Comparison of ENCODE assay signal across 13 cellular contexts in genomic region chr4:185192059-185192458, GRCh38. TPM values are rescaled to one million over a fixed set of nuclear protein-coding genes. Genes with fewer than 3 reads are reported as not detected.
DNase-seq lines count a peak whose midpoint lies in the region; ATAC-seq, FAIRE-seq and TF ChIP-seq lines count a peak whose summit lies in the region.
"Had no signal": no experiment of that assay in that cellular context is flagged by ENCODE, and none has a peak within 500 bp of the region (broad histone marks: within the 10 kb centered on the region; RNA-seq: fewer than 3 reads in every experiment).

No MANE protein-coding gene starts in this region.

- DNase-seq in GM12878 (ENCODE audit: low read depth, low spot score) (no peak), RWPE1 (ENCODE audit: low spot score) (no peak), T1000 (lab: John Stamatoyannopoulos, UW) (no peak), BE2C (no peak)
- no peak for DNase-seq in CD8-positive, alpha-beta T cell
- DNase-seq: NCI-H1436; stimulated activated CD4-positive, alpha-beta T cell treated with anti-CD3 and anti-CD28 coated beads, Interleukin-15, amount 100 ng/mL, for 24 hours; stomach had no signal

- no peak for TF ChIP-seq RAD21 in GM12878 (IDR thresholded peaks at IDR 0.05; ENCODE audit: insufficient read depth, low read depth, low read length)

- RAD21 ChIA-PET in GM12878 (lab: Charles Lee; ENCODE audit: unreplicated experiment) = interaction anchor here (1.0 kb wide), 2 partner anchors 10 to 28 kb away, joined by 3 to 4 read pairs; no protein-coding TSS in a partner anchor

- intact Hi-C loops in GM12878 (cut with micrococcal nuclease; ENCODE audit: unreplicated experiment) = no loop called here
- intact Hi-C loops in CD8-positive, alpha-beta T cell (cut with DNase I, micrococcal nuclease) = no loop called here

- H3K9me3 Mint-ChIP-seq in CD8-positive, alpha-beta T cell = no peaks in the 10 kb centered on the region
- H3K9me3 Mint-ChIP-seq: neural crest cell had no signal

- peak; percentile 27 for FAIRE-seq in GM12878 (lab: Jason Lieb, UNC)
- FAIRE-seq: keratinocyte had no signal

- H3K27ac ChIP-seq in GM12878 (ENCODE audit: control insufficient read depth, insufficient read depth) (peak overlapping the region; percentile 47), RWPE1 (no peak overlapping the region)
- no peak overlapping the region for H3K27ac ChIP-seq in CD8-positive, alpha-beta T cell (ENCODE audit: low read depth, low read length)
- H3K27ac ChIP-seq: stomach had no signal

- no peaks in the 10 kb centered on the region for H3K9me3 ChIP-seq in GM12878 (replicated peaks; ENCODE audit: control insufficient read depth, insufficient read depth, low read length)
- no peaks in the 10 kb centered on the region for H3K9me3 ChIP-seq in CD8-positive, alpha-beta T cell (ENCODE audit: low read length)
- no peaks in the 10 kb centered on the region for H3K9me3 ChIP-seq in BE2C
- H3K9me3 ChIP-seq: stomach had no signal

- peaks cover 43% of the 10 kb centered on the region for H3K4me1 Mint-ChIP-seq in CD8-positive, alpha-beta T cell (ENCODE audit: low read depth)
- H3K4me1 Mint-ChIP-seq: neural crest cell had no signal

- no peak overlapping the region for H3K9ac ChIP-seq in GM12878 (ENCODE audit: control insufficient read depth, insufficient read depth, low read length)

- H3K79me2 ChIP-seq in GM12878 (ENCODE audit: control insufficient read depth, insufficient read depth, low read length) = peaks cover 51% of the 10 kb centered on the region

- peak overlapping the region; percentile 43 for H2AFZ ChIP-seq in GM12878 (ENCODE audit: control insufficient read depth, low read depth, low read length)

- peak overlapping the region; percentile 76 for H3K4me2 ChIP-seq in GM12878 (ENCODE audit: control insufficient read depth, insufficient read depth)

- H3K36me3 Mint-ChIP-seq in CD8-positive, alpha-beta T cell = peaks cover 39% of the 10 kb centered on the region

- ATAC-seq in GM18909 (IDR thresholded peaks at IDR 0.05; ENCODE audit: poor library complexity, unreplicated experiment) (peak; percentile 95), GM21529 (IDR thresholded peaks at IDR 0.05; ENCODE audit: unreplicated experiment) (peak; percentile 92), HG03097 (IDR thresholded peaks at IDR 0.05; ENCODE audit: low FRiP score, unreplicated experiment) (peak; percentile 80), GM12878 (peak; percentile 92)
- ATAC-seq in CD8-positive, alpha-beta T cell = no peak

- no peaks in the 10 kb centered on the region for H4K20me1 ChIP-seq in GM12878 (ENCODE audit: control insufficient read depth, insufficient read depth)

- no peak for TF ChIP-seq POLR2A in GM12878 (IDR thresholded peaks at IDR 0.05; ENCODE audit: low read depth, low read length)

- peaks cover 0 to 18% of the 10 kb centered on the region in 2 experiments; a peak in 1 of 4 replicates for H3K36me3 ChIP-seq in GM12878 (ENCODE audit: control insufficient read depth in 2 of 2, insufficient read depth in 2 of 2, low read length in 1 of 2)
- H3K36me3 ChIP-seq in CD8-positive, alpha-beta T cell (ENCODE audit: insufficient read depth, low read length) = peaks cover 11% of the 10 kb centered on the region
- peaks cover 21% of the 10 kb centered on the region for H3K36me3 ChIP-seq in BE2C

- WGBS in GM12878 (ENCODE audit: insufficient coverage, insufficient replicate concordance, low lambda C conversion rate, missing lambda C conversion rate) = 0% methylated on average over 1 of the region's 1 CpG

- TF ChIP-seq CTCF in GM12878 (IDR thresholded peaks at IDR 0.05 in 2 of 3, conservative IDR thresholded peaks at IDR 0.05 in 1 of 3; ENCODE audit: control insufficient read depth in 2 of 3, extremely low read depth in 1 of 3, insufficient read depth in 1 of 3, low read depth in 3 of 3, low read length in 3 of 3) (no peak), RWPE1 (conservative IDR thresholded peaks at IDR 0.05; ENCODE audit: low read depth) (no peak), BE2C (IDR thresholded peaks at IDR 0.05; ENCODE audit: low read depth, low read length) (no peak)
- TF ChIP-seq CTCF in CD8-positive, alpha-beta T cell (IDR thresholded peaks at IDR 0.05) = no peak

- in situ Hi-C loops in GM12878 (cut with MboI) = no loop called here

- SMC1A ChIA-PET in GM12878 (lab: Charles Lee; ENCODE audit: uncharacterized antibody, unreplicated experiment) = no interaction called here

- CTCF ChIA-PET in GM12878 (lab: Yijun Ruan, JAX) = interaction anchor here (0.8 to 1.2 kb wide), 3 partner anchors 8 to 152 kb away, joined by 3 to 5 read pairs (median 4); no protein-coding TSS in a partner anchor
- CTCF ChIA-PET in CD8-positive, alpha-beta T cell (lab: Charles Lee) = no interaction called here
- CTCF ChIA-PET in RWPE1 (lab: Yijun Ruan, JAX) = no interaction called here

- H3K4me1 ChIP-seq in GM12878 (ENCODE audit: control insufficient read depth, insufficient read depth, low read length) = peaks cover 19% of the 10 kb centered on the region
- H3K4me1 ChIP-seq in CD8-positive, alpha-beta T cell (ENCODE audit: insufficient read depth, low read length) = peaks cover 5% of the 10 kb centered on the region
- H3K4me1 ChIP-seq in BE2C = no peaks in the 10 kb centered on the region

- H3K27me3 ChIP-seq in GM12878 (replicated peaks in 1 of 2; ENCODE audit: control insufficient read depth in 2 of 2, insufficient read depth in 2 of 2, low read length in 1 of 2) (no peaks in the 10 kb centered on the region), BE2C (no peaks in the 10 kb centered on the region)
- no peaks in the 10 kb centered on the region for H3K27me3 ChIP-seq in CD8-positive, alpha-beta T cell (ENCODE audit: insufficient read depth, low read length)
- H3K27me3 ChIP-seq: stomach had no signal

- H3K4me3 ChIP-seq in GM12878 (no peak overlapping the region), BE2C (ENCODE audit: low read depth, low read length) (no peak overlapping the region)
- H3K4me3 ChIP-seq in CD8-positive, alpha-beta T cell (ENCODE audit: low read depth, low read length) = no peak overlapping the region
- H3K4me3 ChIP-seq: stomach had no signal

- BruUV-seq in GM12878 (replicated peaks; lab: Mats Ljungman, UMichigan) = no TSS peak

- TF ChIP-seq EP300 in GM12878 (IDR thresholded peaks at IDR 0.05; ENCODE audit: borderline replicate concordance in 1 of 2, control insufficient read depth in 1 of 2, low read depth in 2 of 2, low read length in 2 of 2) = no peak

- no peak overlapping the region for H3K4me3 Mint-ChIP-seq in CD8-positive, alpha-beta T cell
- H3K4me3 Mint-ChIP-seq: neural crest cell had no signal

- H3K27me3 Mint-ChIP-seq in CD8-positive, alpha-beta T cell (ENCODE audit: low read depth) = no peaks in the 10 kb centered on the region

- H3K27ac Mint-ChIP-seq in CD8-positive, alpha-beta T cell = no peak overlapping the region

- POLR2A ChIA-PET in GM12878 (lab: Charles Lee) (interaction anchor here (0.6 to 1.5 kb wide), 8 partner anchors 8 to 1687 kb away, joined by 3 to 6 read pairs (median 3); partner anchors contain the start of gene ING2), RWPE1 (lab: Yijun Ruan, JAX; ENCODE audit: low non-redundant PET) (no interaction called here)
- POLR2A ChIA-PET in CD8-positive, alpha-beta T cell (lab: Charles Lee) = no interaction called here

RNA-seq across cellular contexts. Expression of gene CFAP97, which starts 11.7 kb away (rescaled TPM):
- 52.2 and 55.3 TPM in 2 replicates for total RNA-seq in GM12878 (2013; cell fraction: nucleolus; rRNA removed)
- total RNA-seq in GM12878 (2014; rRNA removed) = 27.2 and 34.2 TPM in 2 replicates
- 62.7 TPM in 2 replicates for total RNA-seq in GM12878 (2014; rRNA removed; fragmentation: Illumina TruSeq; extraction: Trizol)
- 49.1 and 50.4 TPM in 2 replicates for total RNA-seq in GM12878 (2021)
- polyA plus RNA-seq in GM12878 (2011; ENCODE audit: low read depth) = 8.9 TPM
- 29.9 and 43.1 TPM in 2 replicates for polyA plus RNA-seq in GM12878 (2011; rRNA removed)
- 9.4 and 13.9 TPM in 2 replicates for polyA plus RNA-seq in GM12878 (2011; cell fraction: cytosol; rRNA removed)
- polyA plus RNA-seq in GM12878 (2011; cell fraction: nucleus; rRNA removed) = 9.1 and 9.2 TPM in 2 replicates
- polyA plus RNA-seq in GM12878 (2012) = 16.0 and 20.5 TPM in 2 replicates
- 48.9 and 64.2 TPM in 2 replicates for polyA plus RNA-seq in GM12878 (2014; fragmentation: Illumina TruSeq; extraction: Trizol)
- polyA plus RNA-seq in GM12878 (2014; fragmentation: Nextera tagmentation; extraction: Ambion mirVana) = 10 to 100 TPM; 27.2 to 47.5 TPM
- polyA plus RNA-seq in GM12878 (2014; rRNA removed) = 21.7 and 26.4 TPM in 2 replicates
- polyA plus RNA-seq in GM12878 (2016; fragmentation: Nextera tagmentation; extraction: Ambion mirVana) = 10 to 100 TPM; 48.5 to 50.8 TPM
- polyA minus RNA-seq in GM12878 (2011; rRNA and poly(A)+ RNA removed) = 17.4 and 44.0 TPM in 2 replicates
- 9.2 and 10.6 TPM in 2 replicates for polyA minus RNA-seq in GM12878 (2011; cell fraction: cytosol; rRNA and poly(A)+ RNA removed)
- polyA minus RNA-seq in GM12878 (2011; cell fraction: nucleus; rRNA and poly(A)+ RNA removed) = 9.1 and 13.4 TPM in 2 replicates
- 10 to 100 TPM; 18.8 to 20.4 TPM for total RNA-seq in CD8-positive, alpha-beta T cell
- polyA plus RNA-seq in BE2C (2012; ENCODE audit: insufficient read depth, insufficient read length, low read depth) = 19.4 TPM

RNA-seq across cellular contexts. Expression of gene SNX25, which starts 17.3 kb away (rescaled TPM):
- total RNA-seq in GM12878 (2013; cell fraction: nucleolus; rRNA removed) = 343 and 366 TPM in 2 replicates
- total RNA-seq in GM12878 (2014; rRNA removed) = 82.0 and 107 TPM in 2 replicates
- total RNA-seq in GM12878 (2014; rRNA removed; fragmentation: Illumina TruSeq; extraction: Trizol) = 115 and 117 TPM in 2 replicates
- total RNA-seq in GM12878 (2021) = 106 and 108 TPM in 2 replicates
- polyA plus RNA-seq in GM12878 (2011; ENCODE audit: low read depth) = 44.9 TPM
- polyA plus RNA-seq in GM12878 (2011; rRNA removed) = 66.6 and 90.3 TPM in 2 replicates
- 18.1 and 37.0 TPM in 2 replicates for polyA plus RNA-seq in GM12878 (2011; cell fraction: cytosol; rRNA removed)
- 40.4 and 44.0 TPM in 2 replicates for polyA plus RNA-seq in GM12878 (2011; cell fraction: nucleus; rRNA removed)
- 51.4 and 77.3 TPM in 2 replicates for polyA plus RNA-seq in GM12878 (2012)
- polyA plus RNA-seq in GM12878 (2014; fragmentation: Illumina TruSeq; extraction: Trizol) = 93.0 and 116 TPM in 2 replicates
- 10 to 100 TPM; 19.6 to 27.8 TPM for polyA plus RNA-seq in GM12878 (2014; fragmentation: Nextera tagmentation; extraction: Ambion mirVana)
- 49.6 and 59.1 TPM in 2 replicates for polyA plus RNA-seq in GM12878 (2014; rRNA removed)
- polyA plus RNA-seq in GM12878 (2016; fragmentation: Nextera tagmentation; extraction: Ambion mirVana) = 10 to 100 TPM; 11.2 to 47.1 TPM
- 160 and 175 TPM in 2 replicates for polyA minus RNA-seq in GM12878 (2011; rRNA and poly(A)+ RNA removed)
- 28.2 and 46.0 TPM in 2 replicates for polyA minus RNA-seq in GM12878 (2011; cell fraction: cytosol; rRNA and poly(A)+ RNA removed)
- 51.0 and 58.2 TPM in 2 replicates for polyA minus RNA-seq in GM12878 (2011; cell fraction: nucleus; rRNA and poly(A)+ RNA removed)
- 10 to 100 TPM; 18.0 to 18.2 TPM for total RNA-seq in CD8-positive, alpha-beta T cell
- polyA plus RNA-seq in BE2C (2012; ENCODE audit: insufficient read depth, insufficient read length, low read depth) = 2.3 TPM

RNA-seq across cellular contexts. Expression of gene SLC25A4, which starts 49.0 kb away (rescaled TPM):
- total RNA-seq in GM12878 (2013; cell fraction: nucleolus; rRNA removed) = 4.9 and 5.2 TPM in 2 replicates
- total RNA-seq in GM12878 (2014; rRNA removed) (41.5 and 42.9 TPM in 2 replicates), GM12878 (2014; rRNA removed; fragmentation: Illumina TruSeq; extraction: Trizol) (21.3 and 21.4 TPM in 2 replicates), GM12878 (2021) (45.0 and 45.4 TPM in 2 replicates)
- polyA plus RNA-seq in GM12878 (2011; ENCODE audit: low read depth) = 14.8 TPM
- polyA plus RNA-seq in GM12878 (2011; rRNA removed) (12.0 and 12.6 TPM in 2 replicates), GM12878 (2014; fragmentation: Illumina TruSeq; extraction: Trizol) (14.7 and 21.0 TPM in 2 replicates), GM12878 (2014; fragmentation: Nextera tagmentation; extraction: Ambion mirVana) (10 to 100 TPM; 17.4 to 35.9 TPM), GM12878 (2014; rRNA removed) (40.5 and 40.9 TPM in 2 replicates), GM12878 (2016; fragmentation: Nextera tagmentation; extraction: Ambion mirVana) (100 to 1,000 TPM; 156 to 161 TPM)
- 11.1 and 11.7 TPM in 2 replicates for polyA plus RNA-seq in GM12878 (2011; cell fraction: cytosol; rRNA removed)
- polyA plus RNA-seq in GM12878 (2011; cell fraction: nucleus; rRNA removed) = 15.6 and 17.0 TPM in 2 replicates
- polyA plus RNA-seq in GM12878 (2012) = 33.2 and 35.0 TPM in 2 replicates
- polyA minus RNA-seq in GM12878 (2011; rRNA and poly(A)+ RNA removed) = 5.4 and 7.6 TPM in 2 replicates
- 3.1 and 4.1 TPM in 2 replicates for polyA minus RNA-seq in GM12878 (2011; cell fraction: cytosol; rRNA and poly(A)+ RNA removed)
- 4.8 and 7.9 TPM in 2 replicates for polyA minus RNA-seq in GM12878 (2011; cell fraction: nucleus; rRNA and poly(A)+ RNA removed)
- 10 to 100 TPM; 10.0 to 11.0 TPM for total RNA-seq in CD8-positive, alpha-beta T cell
- 83.0 TPM for polyA plus RNA-seq in BE2C (2012; ENCODE audit: insufficient read depth, insufficient read length, low read depth)

Comparison
In these comparisons a context has a peak if more than half of its experiments do, and no peak if none do; other contexts are left out.
1. RNA of gene SNX25, which starts 17.3 kb away (total RNA-seq): 82.0 to 366 TPM in GM12878; 18.0 to 18.2 TPM in CD8-positive, alpha-beta T cell; every median in the first group is over 4 times any median in the second.